8 cellular contexts compared by ENCODE assay signal in the genomic region with DNA sequence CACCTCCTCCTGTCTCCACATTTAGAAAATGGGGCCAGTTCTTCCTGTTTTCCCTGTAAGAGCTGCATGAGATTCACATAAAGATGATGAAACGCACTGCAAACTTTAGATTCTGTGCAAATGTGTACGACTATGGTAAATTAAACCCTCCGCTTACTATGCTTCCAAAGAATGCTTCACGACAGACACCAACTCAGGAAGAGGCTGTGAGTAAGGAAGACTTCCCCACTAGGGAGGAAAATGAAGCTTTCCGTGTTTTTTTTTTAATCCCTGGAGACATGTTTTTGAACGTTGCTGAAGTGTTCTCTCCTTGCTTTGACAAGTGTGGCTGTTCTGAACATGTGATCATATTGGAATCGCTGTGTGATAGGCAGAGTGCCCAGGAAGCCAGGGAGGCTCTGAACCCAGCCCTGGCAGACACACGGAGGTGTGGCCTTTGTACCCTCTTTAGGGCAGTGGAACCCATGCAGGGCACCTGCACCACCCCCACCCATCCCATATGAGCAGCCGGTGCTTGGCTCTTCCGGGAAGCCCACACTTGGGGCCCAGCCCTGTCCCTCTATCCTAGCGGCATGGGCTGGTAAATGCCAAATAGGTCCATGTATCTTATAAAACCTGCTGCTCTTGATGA. TPM values are rescaled to one million over a fixed set of nuclear protein-coding genes. Genes with fewer than 3 reads are reported as not detected.
DNase-seq lines count a peak whose midpoint lies in the region.

No MANE protein-coding gene starts in this region.

- peak overlapping the region; percentile 67 for H3K4me3 Mint-ChIP-seq in activated CD4-positive, alpha-beta memory T cell treated with anti-CD3 and anti-CD28 coated beads, Interleukin-2, amount 10 ng/mL, durations not matched to agents 7 days and 5 days
- H3K4me3 Mint-ChIP-seq in stimulated activated naive CD8-positive, alpha-beta T cell treated with anti-CD3 and anti-CD28 coated beads, Interleukin-15, Interleukin-2, amounts not matched to agents 100 ng/mL and 50 ng/mL, for 24 hours = peak overlapping the region; percentile 84

- CTCF ChIA-PET in activated CD4-positive, alpha-beta memory T cell treated with anti-CD3 and anti-CD28 coated beads, Interleukin-2, amount 10 ng/mL, durations not matched to agents 7 days and 5 days (lab: Charles Lee) = interaction anchor here (0.5 to 7.4 kb wide), 10 partner anchors 8 to 1586 kb away, joined by 3 to 118 read pairs (median 6); a partner anchor contains a TSS

- H3K27ac Mint-ChIP-seq in activated CD4-positive, alpha-beta memory T cell treated with anti-CD3 and anti-CD28 coated beads, Interleukin-2, amount 10 ng/mL, durations not matched to agents 7 days and 5 days = peak overlapping the region; percentile 95
- peak overlapping the region; percentile 96 for H3K27ac Mint-ChIP-seq in stimulated activated naive CD8-positive, alpha-beta T cell treated with anti-CD3 and anti-CD28 coated beads, Interleukin-15, Interleukin-2, amounts not matched to agents 100 ng/mL and 50 ng/mL, for 24 hours

- no peaks in the 10 kb centered on the region for H3K27me3 Mint-ChIP-seq in activated CD4-positive, alpha-beta memory T cell treated with anti-CD3 and anti-CD28 coated beads, Interleukin-2, amount 10 ng/mL, durations not matched to agents 7 days and 5 days
- H3K27me3 Mint-ChIP-seq in stimulated activated naive CD8-positive, alpha-beta T cell treated with anti-CD3 and anti-CD28 coated beads, Interleukin-15, Interleukin-2, amounts not matched to agents 100 ng/mL and 50 ng/mL, for 24 hours = no peaks in the 10 kb centered on the region

- H3K9me3 Mint-ChIP-seq in activated CD4-positive, alpha-beta memory T cell treated with anti-CD3 and anti-CD28 coated beads, Interleukin-2, amount 10 ng/mL, durations not matched to agents 7 days and 5 days = no peaks in the 10 kb centered on the region
- H3K9me3 Mint-ChIP-seq in stimulated activated naive CD8-positive, alpha-beta T cell treated with anti-CD3 and anti-CD28 coated beads, Interleukin-15, Interleukin-2, amounts not matched to agents 100 ng/mL and 50 ng/mL, for 24 hours = no peaks in the 10 kb centered on the region

- DNase-seq in DMS 273 (lab: John Stamatoyannopoulos, UW; ENCODE audit: unreplicated experiment) (peak; percentile 78), DMS 273 treated with DMSO at 0.1 percent for 48 hours (lab: John Stamatoyannopoulos, UW) (no peak), fibroblast of peridontal ligament (ENCODE audit: extremely low read depth) (peak; percentile 97), GM19240 (ENCODE audit: insufficient read length, low spot score) (no peak), NCI-H2081 treated with DMSO at 0.1 percent for 48 hours (lab: John Stamatoyannopoulos, UW) (no peak), mesenteric fat pad (ENCODE audit: low spot score) (no peak)
- DNase-seq in activated CD4-positive, alpha-beta memory T cell treated with anti-CD3 and anti-CD28 coated beads, Interleukin-2, amount 10 ng/mL, durations not matched to agents 7 days and 5 days = peak; percentile 67

- POLR2A ChIA-PET in activated CD4-positive, alpha-beta memory T cell treated with anti-CD3 and anti-CD28 coated beads, Interleukin-2, amount 10 ng/mL, durations not matched to agents 7 days and 5 days (lab: Charles Lee) = interaction anchor here (1.0 to 9.2 kb wide), 12 partner anchors 9 to 113 kb away, joined by 3 to 199 read pairs (median 10); a partner anchor contains a TSS

- H3K36me3 Mint-ChIP-seq in activated CD4-positive, alpha-beta memory T cell treated with anti-CD3 and anti-CD28 coated beads, Interleukin-2, amount 10 ng/mL, durations not matched to agents 7 days and 5 days (ENCODE audit: low read depth) = peaks cover 9% of the 10 kb centered on the region
- peaks cover 2% of the 10 kb centered on the region for H3K36me3 Mint-ChIP-seq in stimulated activated naive CD8-positive, alpha-beta T cell treated with anti-CD3 and anti-CD28 coated beads, Interleukin-15, Interleukin-2, amounts not matched to agents 100 ng/mL and 50 ng/mL, for 24 hours (ENCODE audit: low read depth)

- peaks cover 81% of the 10 kb centered on the region for H3K4me1 Mint-ChIP-seq in activated CD4-positive, alpha-beta memory T cell treated with anti-CD3 and anti-CD28 coated beads, Interleukin-2, amount 10 ng/mL, durations not matched to agents 7 days and 5 days
- peaks cover 83% of the 10 kb centered on the region for H3K4me1 Mint-ChIP-seq in stimulated activated naive CD8-positive, alpha-beta T cell treated with anti-CD3 and anti-CD28 coated beads, Interleukin-15, Interleukin-2, amounts not matched to agents 100 ng/mL and 50 ng/mL, for 24 hours (ENCODE audit: low read depth)

RNA-seq across cellular contexts. Expression of a gene that starts 7.5 kb away (rescaled TPM):
- 10 to 100 TPM; 86.2 to 89.5 TPM for total RNA-seq in activated CD4-positive, alpha-beta memory T cell treated with anti-CD3 and anti-CD28 coated beads, Interleukin-2, amount 10 ng/mL, durations not matched to agents 7 days and 5 days
- 179 TPM for total RNA-seq in mesenteric fat pad

RNA-seq across cellular contexts. Expression of a gene that starts 10.9 kb away (rescaled TPM):
- total RNA-seq in activated CD4-positive, alpha-beta memory T cell treated with anti-CD3 and anti-CD28 coated beads, Interleukin-2, amount 10 ng/mL, durations not matched to agents 7 days and 5 days = 10 to 100 TPM; 30.4 to 34.5 TPM
- 34.2 TPM for total RNA-seq in mesenteric fat pad

Comparison
In these comparisons a context has a peak if more than half of its experiments do, and no peak if none do; other contexts are left out.
1. DNase-seq: peak in DMS 273 (single experiment), activated CD4-positive, alpha-beta memory T cell treated with anti-CD3 and anti-CD28 coated beads, Interleukin-2, amount 10 ng/mL, durations not matched to agents 7 days and 5 days (single experiment) and fibroblast of peridontal ligament (single experiment); none in DMS 273 treated with DMSO at 0.1 percent for 48 hours (single experiment), GM19240 (single experiment), NCI-H2081 treated with DMSO at 0.1 percent for 48 hours (single experiment) and mesenteric fat pad (single experiment).